In the genomic region with DNA sequence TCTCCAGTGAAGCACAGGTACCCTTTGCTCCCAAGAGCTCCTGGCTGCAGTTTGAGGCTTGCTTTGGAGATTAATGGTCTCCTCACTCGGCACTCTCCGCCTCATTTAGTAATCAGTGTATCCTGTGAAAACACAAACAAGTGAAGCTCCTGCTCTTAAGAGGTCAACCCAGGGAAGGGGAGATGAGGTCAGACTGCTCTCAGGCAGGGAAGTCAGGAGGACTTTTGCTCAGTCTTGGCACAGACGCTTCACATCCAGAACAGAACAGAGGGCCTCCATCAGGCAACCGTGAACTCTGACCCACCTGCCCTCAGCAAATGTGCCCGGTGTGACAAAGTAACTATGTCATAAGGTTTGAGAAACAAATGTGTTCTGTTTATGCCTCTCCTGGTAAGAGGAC, we compare ENCODE assay signal across 23 cellular contexts.
DNase-seq lines count a peak whose midpoint lies in the region; ATAC-seq, FAIRE-seq and TF ChIP-seq lines count a peak whose summit lies in the region.
"Had no signal": no experiment of that assay in that cellular context is flagged by ENCODE, and none has a peak within 500 bp of the region (broad histone marks: within the 10 kb centered on the region; RNA-seq: fewer than 3 reads in every experiment).

No MANE protein-coding gene starts in this region.

- H3K36me3 ChIP-seq in HEK293 (ENCODE audit: control insufficient read depth in 2 of 2, insufficient read depth in 1 of 2, low read length in 2 of 2) (no peaks in the 10 kb centered on the region), body of pancreas (replicated peaks in 1 of 2; ENCODE audit: insufficient read depth in 1 of 2, low read depth in 2 of 2) (no peaks in the 10 kb centered on the region)
- H3K36me3 ChIP-seq: BLaER1 treated with 17β-estradiol and CSF1 and Interleukin-3, amounts not matched to agents 10 nM and 100 nM; HAP-1 had no signal

- no peaks in the 10 kb centered on the region for H3K27me3 ChIP-seq in body of pancreas
- H3K27me3 ChIP-seq: BLaER1 treated with 17β-estradiol and CSF1 and Interleukin-3, amounts not matched to agents 10 nM and 100 nM had no signal

- intact Hi-C loops in body of pancreas (cut with DNase I): no loop called here

- in situ Hi-C loops in G401 (cut with HindIII; ENCODE audit: low sequenced_read_pairs): no loop called here

- H3K27ac ChIP-seq in HEK293 (ENCODE audit: extremely low read depth, low read depth, low read length) (no peak overlapping the region), body of pancreas (no peak overlapping the region)
- H3K27ac ChIP-seq: BLaER1 treated with 17β-estradiol and CSF1 and Interleukin-3, amounts not matched to agents 10 nM and 100 nM; KMS-11; SK-N-MC had no signal

- CTCF ChIA-PET in HEK293 (lab: Yijun Ruan, JAX): interaction anchor here (0.6 kb wide), 2 partner anchors 23 to 1793 kb away, joined by 3 to 6 read pairs; no protein-coding TSS in a partner anchor

- TF ChIP-seq CTCF in HEK293 (tag by site-specific recombination; IDR thresholded peaks at IDR 0.05) (no peak), body of pancreas (IDR thresholded peaks at IDR 0.05) (no peak), nephron progenitor cell (IDR thresholded peaks at IDR 0.05) (no peak)

- TF ChIP-seq POLR2A in body of pancreas (IDR thresholded peaks at IDR 0.05): no peak

- 46 to 69% methylated on average over 3 to 5 of the region's 5 CpGs for WGBS in body of pancreas, 2 donors

- H3K27me3 Mint-ChIP-seq in nephron progenitor cell (ENCODE audit: low read depth, poor library complexity): peaks cover 16% of the 10 kb centered on the region
- H3K27me3 Mint-ChIP-seq: CD4-positive, alpha-beta memory T cell had no signal

- H3K4me1 ChIP-seq in HEK293 (ENCODE audit: control insufficient read depth, insufficient read depth, low read length) (peaks cover 3% of the 10 kb centered on the region; the same call in 1 of the 2 replicates), body of pancreas (no peaks in the 10 kb centered on the region)
- H3K4me1 ChIP-seq: Caco-2 had no signal

- peak; percentile 21 for DNase-seq in NCI-H510A treated with DMSO at 0.1 percent for 48 hours (lab: John Stamatoyannopoulos, UW)
- DNase-seq in body of pancreas: no peak
- DNase-seq in nephron progenitor cell: no peak
- DNase-seq in central memory CD4-positive, alpha-beta T cell: no peak
- no peak for DNase-seq in SIG-M5 (lab: John Stamatoyannopoulos, UW)
- no peak for DNase-seq in G401 (ENCODE audit: low spot score)
- DNase-seq in urothelium cell line (ENCODE audit: low spot score): no peak
- DNase-seq: Caco-2; CD4-positive, alpha-beta memory T cell; DMS 273 treated with DMSO at 0.1 percent for 48 hours; DMS79 treated with DMSO at 0.1 percent for 48 hours; NCI-H1092 treated with DMSO at 0.1 percent for 48 hours; NCI-H1436 treated with DMSO at 0.1 percent for 48 hours; NCI-H1930; NCI-H2227 treated with DMSO at 0.1 percent for 48 hours; NCI-H524; SHP77 had no signal

- peak; percentile 24 for ATAC-seq in body of pancreas

- no peak for FAIRE-seq in urothelium cell line (lab: Jason Lieb, UNC)
- FAIRE-seq: GM12891 had no signal

- H3K36me3 Mint-ChIP-seq in nephron progenitor cell (ENCODE audit: low read depth): no peaks in the 10 kb centered on the region
- H3K36me3 Mint-ChIP-seq: CD4-positive, alpha-beta memory T cell had no signal

- no peaks in the 10 kb centered on the region for H3K9me3 ChIP-seq in HEK293 (ENCODE audit: control insufficient read depth, insufficient read depth, low read depth, low read length)
- no peaks in the 10 kb centered on the region for H3K9me3 ChIP-seq in body of pancreas
- H3K9me3 ChIP-seq: Caco-2, HAP-1 had no signal

- H3K4me3 ChIP-seq in HEK293 (ENCODE audit: low read depth, low read length) (no peak overlapping the region), body of pancreas (no peak overlapping the region)
- H3K4me3 ChIP-seq: BLaER1 treated with 17β-estradiol and CSF1 and Interleukin-3, amounts not matched to agents 10 nM and 100 nM; HAP-1; SK-N-MC had no signal

- H3K4me3 Mint-ChIP-seq in nephron progenitor cell: peak overlapping the region; percentile 1
- H3K4me3 Mint-ChIP-seq: CD4-positive, alpha-beta memory T cell had no signal

- POLR2A ChIA-PET in HEK293 (lab: Yijun Ruan, JAX): no interaction called here

- H3K4me1 Mint-ChIP-seq in nephron progenitor cell: peaks cover 58% of the 10 kb centered on the region
- H3K4me1 Mint-ChIP-seq: CD4-positive, alpha-beta memory T cell had no signal

- H3K27ac Mint-ChIP-seq in nephron progenitor cell: peak overlapping the region; percentile 75

- peaks cover 5% of the 10 kb centered on the region for H3K9me3 Mint-ChIP-seq in nephron progenitor cell
- H3K9me3 Mint-ChIP-seq: CD4-positive, alpha-beta memory T cell had no signal

TF ChIP-seq in HEK293, 187 proteins besides CTCF, POLR2A, EP300 and RAD21:
- TF ChIP-seq, protein P1, sequence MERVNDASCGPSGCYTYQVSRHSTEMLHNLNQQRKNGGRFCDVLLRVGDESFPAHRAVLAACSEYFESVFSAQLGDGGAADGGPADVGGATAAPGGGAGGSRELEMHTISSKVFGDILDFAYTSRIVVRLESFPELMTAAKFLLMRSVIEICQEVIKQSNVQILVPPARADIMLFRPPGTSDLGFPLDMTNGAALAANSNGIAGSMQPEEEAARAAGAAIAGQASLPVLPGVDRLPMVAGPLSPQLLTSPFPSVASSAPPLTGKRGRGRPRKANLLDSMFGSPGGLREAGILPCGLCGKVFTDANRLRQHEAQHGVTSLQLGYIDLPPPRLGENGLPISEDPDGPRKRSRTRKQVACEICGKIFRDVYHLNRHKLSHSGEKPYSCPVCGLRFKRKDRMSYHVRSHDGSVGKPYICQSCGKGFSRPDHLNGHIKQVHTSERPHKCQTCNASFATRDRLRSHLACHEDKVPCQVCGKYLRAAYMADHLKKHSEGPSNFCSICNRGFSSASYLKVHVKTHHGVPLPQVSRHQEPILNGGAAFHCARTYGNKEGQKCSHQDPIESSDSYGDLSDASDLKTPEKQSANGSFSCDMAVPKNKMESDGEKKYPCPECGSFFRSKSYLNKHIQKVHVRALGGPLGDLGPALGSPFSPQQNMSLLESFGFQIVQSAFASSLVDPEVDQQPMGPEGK (tag by site-specific recombination; IDR thresholded peaks at IDR 0.05): no peak
- TF ChIP-seq OSR2 (tag by site-specific recombination; IDR thresholded peaks at IDR 0.05) (peak; percentile 52), ZEB2 (tag by site-specific recombination; IDR thresholded peaks at IDR 0.05) (0 out of 2 replicates have a peak, but pooled peaks have one; percentile 29)
